ENCODE assay signal across 9 cellular contexts in the genomic region with DNA sequence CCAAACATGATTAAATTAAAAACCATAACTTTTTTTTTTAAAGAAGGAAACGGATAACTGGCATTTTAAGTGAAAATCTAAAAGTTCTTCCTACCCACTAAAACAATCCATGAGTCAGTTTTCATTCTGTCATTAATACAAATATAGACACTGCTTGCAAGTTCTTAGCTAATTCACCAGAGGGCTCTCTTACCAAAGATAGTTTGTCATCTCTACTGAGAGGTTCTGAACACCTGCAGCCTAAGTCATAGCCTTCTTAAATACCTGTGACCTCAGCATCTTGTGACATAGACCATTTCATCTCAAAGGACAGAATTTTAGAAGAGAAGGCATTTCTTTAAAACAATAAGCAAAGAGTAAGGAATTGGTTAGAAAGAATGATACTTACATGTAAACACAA.
DNase-seq lines count a peak whose midpoint lies in the region; FAIRE-seq and TF ChIP-seq lines count a peak whose summit lies in the region.
"Had no signal": no experiment of that assay in that cellular context is flagged by ENCODE, and none has a peak within 500 bp of the region (broad histone marks: within the 10 kb centered on the region; RNA-seq: fewer than 3 reads in every experiment).

No MANE protein-coding gene starts in this region.

- FAIRE-seq in small intestine (lab: Jason Lieb, UNC): no peak

- DNase-seq in SIG-M5 treated with dmso at 0.1 percent for 504 hours (lab: John Stamatoyannopoulos, UW; ENCODE audit: unreplicated experiment) (peak; percentile 6), SIG-M5 (lab: John Stamatoyannopoulos, UW) (no peak), NCI-H345 (lab: John Stamatoyannopoulos, UW) (peak; percentile 3), endodermal cell (no peak), small intestine (peak; percentile 27), mesenteric fat pad (ENCODE audit: low spot score) (no peak)
- no peak for DNase-seq in activated naive CD4-positive, alpha-beta T cell treated with anti-CD3 and anti-CD28 coated beads, Interleukin-2, amount 10 ng/mL, durations not matched to agents 7 days and 5 days
- DNase-seq in stimulated activated CD4-positive, alpha-beta T cell treated with anti-CD3 and anti-CD28 coated beads, Interleukin-2, amount 100 ng/mL, for 24 hours: no peak

- peak; percentile 47 for TF ChIP-seq CTCF in endodermal cell (conservative IDR thresholded peaks at IDR 0.05)

- no peak overlapping the region for H3K9ac ChIP-seq in endodermal cell (ENCODE audit: extremely low read depth, low read length, poor library complexity, severe bottlenecking)

- peaks cover 26% of the 10 kb centered on the region for H3K36me3 Mint-ChIP-seq in endodermal cell (ENCODE audit: low read depth)
- no peaks in the 10 kb centered on the region for H3K36me3 Mint-ChIP-seq in activated naive CD4-positive, alpha-beta T cell treated with anti-CD3 and anti-CD28 coated beads, Interleukin-2, amount 10 ng/mL, durations not matched to agents 7 days and 5 days
- H3K36me3 Mint-ChIP-seq: IgD-negative memory B cell had no signal

- no peaks in the 10 kb centered on the region for H3K27me3 Mint-ChIP-seq in endodermal cell (ENCODE audit: insufficient read depth)
- H3K27me3 Mint-ChIP-seq in activated naive CD4-positive, alpha-beta T cell treated with anti-CD3 and anti-CD28 coated beads, Interleukin-2, amount 10 ng/mL, durations not matched to agents 7 days and 5 days: no peaks in the 10 kb centered on the region

- H3K27ac ChIP-seq in endodermal cell (ENCODE audit: low read depth, low read length) (no peak overlapping the region), small intestine (ENCODE audit: low read depth in 1 of 2, low read length in 1 of 2) (no peak overlapping the region)

- no peak overlapping the region for H3K4me3 ChIP-seq in endodermal cell (ENCODE audit: low read length)
- no peak overlapping the region for H3K4me3 ChIP-seq in small intestine (ENCODE audit: low read depth in 1 of 2, low read length in 2 of 2)

- H3K9me3 ChIP-seq in endodermal cell (ENCODE audit: control insufficient read depth, low read length): no peaks in the 10 kb centered on the region
- no peaks in the 10 kb centered on the region for H3K9me3 ChIP-seq in small intestine (ENCODE audit: control insufficient read depth, low read depth)

- WGBS in endodermal cell (ENCODE audit: insufficient coverage in 1 of 2, insufficient read length in 1 of 2), 2 experiments: no CpG with 5 or more reads among the region's 1 CpG
- WGBS in small intestine, 3 donors: 33 to 86% (median 33%) methylated on average over 1 of the region's 1 CpG

- CTCF ChIA-PET in activated naive CD4-positive, alpha-beta T cell treated with anti-CD3 and anti-CD28 coated beads, Interleukin-2, amount 10 ng/mL, durations not matched to agents 7 days and 5 days (lab: Charles Lee): no interaction called here

- H3K4me1 Mint-ChIP-seq in endodermal cell: no peaks in the 10 kb centered on the region
- H3K4me1 Mint-ChIP-seq in activated naive CD4-positive, alpha-beta T cell treated with anti-CD3 and anti-CD28 coated beads, Interleukin-2, amount 10 ng/mL, durations not matched to agents 7 days and 5 days: no peaks in the 10 kb centered on the region
- H3K4me1 Mint-ChIP-seq: IgD-negative memory B cell had no signal

- no peak overlapping the region for H3K27ac Mint-ChIP-seq in endodermal cell
- H3K27ac Mint-ChIP-seq in activated naive CD4-positive, alpha-beta T cell treated with anti-CD3 and anti-CD28 coated beads, Interleukin-2, amount 10 ng/mL, durations not matched to agents 7 days and 5 days: no peak overlapping the region
- H3K27ac Mint-ChIP-seq: IgD-negative memory B cell had no signal

- H3K36me3 ChIP-seq in endodermal cell (ENCODE audit: control insufficient read depth, insufficient read depth, low read length) (peaks cover 25% of the 10 kb centered on the region), small intestine (ENCODE audit: control insufficient read depth in 2 of 2, insufficient read depth in 2 of 2, low read length in 2 of 2) (no peaks in the 10 kb centered on the region)

- H3K4me3 Mint-ChIP-seq in endodermal cell: no peak overlapping the region
- no peak overlapping the region for H3K4me3 Mint-ChIP-seq in activated naive CD4-positive, alpha-beta T cell treated with anti-CD3 and anti-CD28 coated beads, Interleukin-2, amount 10 ng/mL, durations not matched to agents 7 days and 5 days
- H3K4me3 Mint-ChIP-seq: IgD-negative memory B cell had no signal

- peaks cover 28% of the 10 kb centered on the region for H3K9me3 Mint-ChIP-seq in endodermal cell
- no peaks in the 10 kb centered on the region for H3K9me3 Mint-ChIP-seq in activated naive CD4-positive, alpha-beta T cell treated with anti-CD3 and anti-CD28 coated beads, Interleukin-2, amount 10 ng/mL, durations not matched to agents 7 days and 5 days
- H3K9me3 Mint-ChIP-seq: IgD-negative memory B cell had no signal

- no peaks in the 10 kb centered on the region for H3K27me3 ChIP-seq in endodermal cell (ENCODE audit: control insufficient read depth, insufficient read depth, low read length, poor library complexity, severe bottlenecking)
- no peaks in the 10 kb centered on the region for H3K27me3 ChIP-seq in small intestine (ENCODE audit: control insufficient read depth in 2 of 2, insufficient read depth in 2 of 2, low read length in 2 of 2)

- H3K4me1 ChIP-seq in endodermal cell (ENCODE audit: control insufficient read depth, insufficient read depth, low read length) (no peaks in the 10 kb centered on the region), small intestine (ENCODE audit: control insufficient read depth in 2 of 2, insufficient read depth in 1 of 2, low read depth in 1 of 2, low read length in 1 of 2) (no peaks in the 10 kb centered on the region)

Comparison
In these comparisons a context has a peak if more than half of its experiments do, and no peak if none do; other contexts are left out.
1. DNase-seq: peak in SIG-M5 treated with dmso at 0.1 percent for 504 hours (single experiment), NCI-H345 (single experiment) and small intestine (single experiment); none in SIG-M5 (single experiment), endodermal cell (single experiment), activated naive CD4-positive, alpha-beta T cell treated with anti-CD3 and anti-CD28 coated beads, Interleukin-2, amount 10 ng/mL, durations not matched to agents 7 days and 5 days (single experiment), mesenteric fat pad (single experiment) and stimulated activated CD4-positive, alpha-beta T cell treated with anti-CD3 and anti-CD28 coated beads, Interleukin-2, amount 100 ng/mL, for 24 hours (0 of 2).